Comparison of ENCODE assay signal across 15 cellular contexts in the genomic region with DNA sequence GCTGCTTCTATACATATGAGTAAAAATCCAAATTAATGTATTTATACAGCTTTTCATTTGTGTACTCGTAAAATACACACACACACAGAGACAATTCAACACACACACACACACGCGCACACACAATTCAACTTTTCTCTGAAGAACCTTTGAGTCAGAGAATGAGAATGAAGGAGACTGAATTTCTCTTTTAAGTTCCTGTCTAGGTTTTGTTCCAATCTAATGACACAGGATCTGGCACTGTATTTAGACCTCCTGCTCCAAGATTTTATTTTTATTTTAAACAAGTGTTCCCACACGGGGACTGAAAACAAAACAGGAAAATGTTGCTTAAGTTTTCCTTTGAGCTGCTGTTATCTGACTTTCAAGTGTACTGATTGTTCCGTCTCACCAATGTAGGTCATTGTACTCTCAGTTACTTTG.
DNase-seq lines count a peak whose midpoint lies in the region; ATAC-seq and TF ChIP-seq lines count a peak whose summit lies in the region.
"Had no signal": no experiment of that assay in that cellular context is flagged by ENCODE, and none has a peak within 500 bp of the region (broad histone marks: within the 10 kb centered on the region; RNA-seq: fewer than 3 reads in every experiment).

No MANE protein-coding gene starts in this region.

- H3K4me2 ChIP-seq in fibroblast of lung (ENCODE audit: extremely low read depth, insufficient read depth, low read length) (no peak overlapping the region), mesenchymal stem cell (ENCODE audit: low read length, poor library complexity, severe bottlenecking) (no peak overlapping the region)

- H2BK15ac ChIP-seq in mesenchymal stem cell (ENCODE audit: low read depth, poor library complexity, severe bottlenecking), result no peak overlapping the region

- no peak overlapping the region for H3K23ac ChIP-seq in mesenchymal stem cell (ENCODE audit: low read length in 2 of 2)

- no peak overlapping the region for H2AK5ac ChIP-seq in mesenchymal stem cell (ENCODE audit: low read length, severe bottlenecking)

- DNase-seq in amniotic epithelial cell (ENCODE audit: low read depth) (peak; percentile 70), fibroblast of lung (ENCODE audit: low read depth in 2 of 2) (peak; percentile 43 to 61), mesenchymal stem cell (no peak), thoracic aorta (ENCODE audit: low spot score) (no peak), retina (no peak)
- no peak for DNase-seq in stimulated activated CD4-positive, alpha-beta T cell treated with anti-CD3 and anti-CD28 coated beads, Interleukin-1b, Interleukin-23, amount 100 ng/mL, for 48 hours
- DNase-seq in stimulated activated CD4-positive, alpha-beta T cell treated with anti-CD3 and anti-CD28 coated beads, Interleukin-2, amount 100 ng/mL, for 24 hours, result no peak
- DNase-seq: activated CD4-positive, CD25-positive, alpha-beta regulatory T cell treated with anti-CD3 and anti-CD28 coated beads, Interleukin-2, amount 50 U/mL, for 72 hours; activated naive CD8-positive, alpha-beta T cell treated with anti-CD3 and anti-CD28 coated beads for 36 hours; effector CD4-positive, alpha-beta T cell; NCI-H1417 treated with DMSO at 0.1 percent for 48 hours; NCI-H446 treated with DMSO at 0.1 percent for 48 hours had no signal

- H2AFZ ChIP-seq in fibroblast of lung (ENCODE audit: low read length), result no peak overlapping the region
- no peak overlapping the region for H2AFZ ChIP-seq in mesenchymal stem cell (ENCODE audit: low read depth, low read length)
- H2AFZ ChIP-seq: parathyroid adenoma had no signal

- H3K4me1 ChIP-seq in fibroblast of lung (ENCODE audit: control insufficient read depth, extremely low read depth, insufficient read depth, low read length) (no peaks in the 10 kb centered on the region), mesenchymal stem cell (ENCODE audit: control insufficient read depth, insufficient read depth, low read depth, low read length) (no peaks in the 10 kb centered on the region), thoracic aorta (ENCODE audit: control insufficient read depth in 1 of 2, low read depth in 2 of 2) (peaks cover 8 to 79% of the 10 kb centered on the region in 2 donors)
- H3K4me1 ChIP-seq: parathyroid adenoma had no signal

- no peak overlapping the region for H3K14ac ChIP-seq in mesenchymal stem cell (ENCODE audit: low read length in 2 of 2)

- H4K91ac ChIP-seq in mesenchymal stem cell (ENCODE audit: low read length), result no peak overlapping the region

- H3K4me3 ChIP-seq in fibroblast of lung (replicated peaks in 1 of 4; ENCODE audit: control extremely low read depth in 1 of 4, insufficient read depth in 1 of 4, low read depth in 3 of 4, low read length in 4 of 4) (no peak overlapping the region), mesenchymal stem cell (ENCODE audit: insufficient read depth in 1 of 2, low read depth in 1 of 2, low read length in 2 of 2) (peak overlapping the region in 1 of 2 experiments; percentile 44), thoracic aorta (peak overlapping the region; percentile 23)
- H3K4me3 ChIP-seq: K562 had no signal

- H3K36me3 ChIP-seq in fibroblast of lung (ENCODE audit: control insufficient read depth, insufficient read depth, low read length) (no peaks in the 10 kb centered on the region), mesenchymal stem cell (ENCODE audit: control insufficient read depth in 1 of 2, insufficient read depth in 2 of 2, low read depth in 1 of 2, low read length in 2 of 2) (no peaks in the 10 kb centered on the region), thoracic aorta (no peaks in the 10 kb centered on the region)

- H3K27ac ChIP-seq in fibroblast of lung (ENCODE audit: insufficient read depth, low read length), result no peak overlapping the region
- H3K27ac ChIP-seq in mesenchymal stem cell (ENCODE audit: low read length, poor library complexity, severe bottlenecking), result no peak overlapping the region
- H3K27ac ChIP-seq in thoracic aorta, result peak overlapping the region; percentile 71 to 72
- H3K27ac ChIP-seq: parathyroid adenoma had no signal

- H3K9ac ChIP-seq in fibroblast of lung (ENCODE audit: insufficient read depth, low read length) (no peak overlapping the region), mesenchymal stem cell (ENCODE audit: low read length) (peak overlapping the region; percentile 74)
- H3K9ac ChIP-seq: parathyroid adenoma had no signal

- H3K4ac ChIP-seq in mesenchymal stem cell (ENCODE audit: low read depth in 1 of 2, low read length in 2 of 2), result no peak overlapping the region

- H3K79me1 ChIP-seq in mesenchymal stem cell (replicated peaks; ENCODE audit: low read length, poor library complexity, severe bottlenecking), result no peaks in the 10 kb centered on the region

- H2BK5ac ChIP-seq in mesenchymal stem cell (ENCODE audit: low read depth, low read length, poor library complexity, severe bottlenecking), result no peak overlapping the region

- H3K27me3 ChIP-seq in fibroblast of lung (ENCODE audit: control insufficient read depth, insufficient read depth, low read length) (no peaks in the 10 kb centered on the region), mesenchymal stem cell (ENCODE audit: control insufficient read depth in 1 of 2, insufficient read depth in 1 of 2, low read length in 2 of 2) (no peaks in the 10 kb centered on the region), thoracic aorta (replicated peaks; ENCODE audit: insufficient read depth) (no peaks in the 10 kb centered on the region)

- H2BK12ac ChIP-seq in mesenchymal stem cell (ENCODE audit: low read length in 2 of 2), result no peak overlapping the region

- WGBS in mesenchymal stem cell, result 100% methylated on average over 2 of the region's 5 CpGs

- no peak for TF ChIP-seq CTCF in fibroblast of lung (conservative IDR thresholded peaks at IDR 0.05 in 1 of 2, IDR thresholded peaks at IDR 0.05 in 1 of 2; ENCODE audit: low read depth in 1 of 2, low read length in 2 of 2)
- no peak for TF ChIP-seq CTCF in thoracic aorta (IDR thresholded peaks at IDR 0.05)

- peak; percentile 31 for ATAC-seq in thoracic aorta (ENCODE audit: insufficient number of reproducible peaks, low FRiP score, low read depth)
- ATAC-seq in GM21528 (IDR thresholded peaks at IDR 0.05; ENCODE audit: low FRiP score, unreplicated experiment), result no peak
- ATAC-seq: K562 had no signal

- H3K9me3 ChIP-seq in fibroblast of lung (ENCODE audit: control insufficient read depth, insufficient read depth, low read depth, low read length) (no peaks in the 10 kb centered on the region), mesenchymal stem cell (ENCODE audit: control insufficient read depth, low read length) (no peaks in the 10 kb centered on the region), thoracic aorta (no peaks in the 10 kb centered on the region)

- no peak overlapping the region for H4K8ac ChIP-seq in mesenchymal stem cell (ENCODE audit: low read length)

- no peaks in the 10 kb centered on the region for H4K20me1 ChIP-seq in fibroblast of lung (ENCODE audit: control insufficient read depth, extremely low read depth, insufficient read depth, low read length)

- H2BK120ac ChIP-seq in mesenchymal stem cell (ENCODE audit: low read depth, low read length), result no peak overlapping the region

- H3K18ac ChIP-seq in mesenchymal stem cell (ENCODE audit: low read depth in 1 of 2, low read length in 2 of 2), result no peak overlapping the region

- no peaks in the 10 kb centered on the region for H3K79me2 ChIP-seq in fibroblast of lung (ENCODE audit: control insufficient read depth, insufficient read depth, low read length)
- H3K79me2 ChIP-seq: parathyroid adenoma had no signal

Comparison
In these comparisons a context has a peak if more than half of its experiments do, and no peak if none do; other contexts are left out.
1. DNase-seq: peak in amniotic epithelial cell (single experiment) and fibroblast of lung (2 of 2); none in mesenchymal stem cell (single experiment), thoracic aorta (single experiment), stimulated activated CD4-positive, alpha-beta T cell treated with anti-CD3 and anti-CD28 coated beads, Interleukin-1b, Interleukin-23, amount 100 ng/mL, for 48 hours (single experiment), retina (single experiment) and stimulated activated CD4-positive, alpha-beta T cell treated with anti-CD3 and anti-CD28 coated beads, Interleukin-2, amount 100 ng/mL, for 24 hours (0 of 2).
2. H3K27ac ChIP-seq: peak in thoracic aorta (2 of 2); none in fibroblast of lung (single experiment) and mesenchymal stem cell (single experiment).